8 cellular contexts compared by ENCODE assay signal in the genomic region with DNA sequence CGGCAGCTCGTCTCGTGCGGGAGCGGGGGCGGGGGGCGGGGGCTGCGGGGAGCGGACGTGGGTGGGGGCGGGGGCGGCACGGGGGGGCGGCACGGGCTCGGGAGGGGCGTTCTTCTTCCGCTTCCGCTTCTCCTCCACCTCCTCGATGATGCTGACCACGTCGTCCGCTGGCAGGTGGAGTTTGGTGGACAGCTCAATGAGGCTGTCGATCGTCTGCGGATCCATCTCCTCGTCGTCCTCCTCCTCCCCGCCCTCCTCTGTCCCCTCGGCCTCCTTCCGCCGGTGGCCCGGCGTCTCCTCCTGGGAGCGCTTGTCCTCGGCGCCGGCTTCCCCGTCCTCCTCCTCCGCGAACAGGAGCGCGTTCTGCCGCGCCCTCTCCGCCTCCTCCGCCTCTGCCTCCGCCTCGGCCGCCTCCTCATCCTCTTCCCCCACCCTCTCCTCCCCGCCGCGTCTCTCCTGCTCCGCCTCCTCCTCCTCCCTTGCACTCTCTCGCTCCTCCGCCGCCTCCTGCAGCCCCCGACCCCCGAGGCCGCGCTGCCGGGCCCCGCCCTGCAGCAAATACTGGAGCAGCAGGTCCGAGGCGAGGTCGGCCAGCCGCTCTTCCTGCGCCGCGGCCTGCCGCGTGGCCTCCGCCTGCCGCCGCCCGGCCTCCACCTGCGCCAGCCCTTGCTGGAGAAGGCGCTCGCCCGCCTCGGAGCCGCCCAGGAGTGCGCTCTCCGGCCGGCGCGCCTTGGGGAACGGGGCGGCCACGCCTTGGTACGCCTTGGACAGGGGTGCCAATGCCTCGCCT. TPM values are rescaled to one million over a fixed set of nuclear protein-coding genes. Genes with fewer than 3 reads are reported as not detected.
DNase-seq lines count a peak whose midpoint lies in the region; ATAC-seq and TF ChIP-seq lines count a peak whose summit lies in the region.

No MANE protein-coding gene starts in this region.

- H3K4me3 ChIP-seq in LNCaP clone FGC (ENCODE audit: low read depth, low read length) (peak overlapping the region; percentile 51), fibroblast of mammary gland (ENCODE audit: control insufficient read depth, low read depth, low read length) (peak overlapping the region; percentile 25), gastrocnemius medialis (peak overlapping the region; percentile 34 to 40 (median 34))

- peak overlapping the region; percentile 76 for H3K4me3 Mint-ChIP-seq in T-helper 2 cell treated with Interferon-gamma antibody and Interleukin-4, amounts not matched to agents 5 μg/mL and 100 μg/mL, for 36 hours

- H3K4me1 ChIP-seq in gastrocnemius medialis = peaks cover 12 to 18% of the 10 kb centered on the region in 2 donors

- no peak overlapping the region for H3K27ac ChIP-seq in gastrocnemius medialis

- H3K27ac Mint-ChIP-seq in T-helper 2 cell treated with Interferon-gamma antibody and Interleukin-4, amounts not matched to agents 5 μg/mL and 100 μg/mL, for 36 hours = no peak overlapping the region

- peaks cover 22% of the 10 kb centered on the region for H3K4me1 Mint-ChIP-seq in T-helper 2 cell treated with Interferon-gamma antibody and Interleukin-4, amounts not matched to agents 5 μg/mL and 100 μg/mL, for 36 hours (ENCODE audit: low read depth)

- peak; percentile 45 for DNase-seq in NCI-H1436 (lab: John Stamatoyannopoulos, UW)
- no peak for DNase-seq in NCI-H1436 treated with DMSO at 0.1 percent for 48 hours (lab: John Stamatoyannopoulos, UW)
- no peak for DNase-seq in LNCaP clone FGC (ENCODE audit: low read depth)
- peak; percentile 30 for DNase-seq in T-helper 2 cell treated with Interferon-gamma antibody and Interleukin-4, amounts not matched to agents 5 μg/mL and 100 μg/mL, for 36 hours (ENCODE audit: low spot score)
- no peak for DNase-seq in fibroblast of mammary gland (ENCODE audit: low read depth)
- DNase-seq in gastrocnemius medialis = no peak

- H3K36me3 Mint-ChIP-seq in T-helper 2 cell treated with Interferon-gamma antibody and Interleukin-4, amounts not matched to agents 5 μg/mL and 100 μg/mL, for 36 hours (ENCODE audit: low read depth) = peaks cover 5% of the 10 kb centered on the region

- no peaks in the 10 kb centered on the region for H3K9me3 Mint-ChIP-seq in T-helper 2 cell treated with Interferon-gamma antibody and Interleukin-4, amounts not matched to agents 5 μg/mL and 100 μg/mL, for 36 hours

- H3K27me3 Mint-ChIP-seq in T-helper 2 cell treated with Interferon-gamma antibody and Interleukin-4, amounts not matched to agents 5 μg/mL and 100 μg/mL, for 36 hours (ENCODE audit: low read depth) = peaks cover 45% of the 10 kb centered on the region

- peaks cover 0 to 10% of the 10 kb centered on the region in 2 donors for H3K36me3 ChIP-seq in gastrocnemius medialis

- in situ Hi-C loops in gastrocnemius medialis (cut with MboI; ENCODE audit: low sequenced_read_pairs in 4 of 4) = no loop called here

- no peak for TF ChIP-seq CTCF in LNCaP clone FGC (IDR thresholded peaks at IDR 0.05; ENCODE audit: control insufficient read depth, extremely low read depth, insufficient read depth)
- TF ChIP-seq CTCF in fibroblast of mammary gland (conservative IDR thresholded peaks at IDR 0.05; ENCODE audit: control insufficient read depth, insufficient read depth, low read depth, low read length) = no peak
- no peak for TF ChIP-seq CTCF in gastrocnemius medialis (IDR thresholded peaks at IDR 0.05 in 4 of 5, conservative IDR thresholded peaks at IDR 0.05 in 1 of 5)

- peaks cover 60 to 72% (median 62%) of the 10 kb centered on the region in 3 donors for H3K27me3 ChIP-seq in gastrocnemius medialis

- intact Hi-C loops in gastrocnemius medialis (cut with DNase I; ENCODE audit: low total_unique reads) = no loop called here

- TF ChIP-seq POLR2A in gastrocnemius medialis (IDR thresholded peaks at IDR 0.05) = no peak

- no peak for ATAC-seq in gastrocnemius medialis
- no peak for ATAC-seq in HG03520 (IDR thresholded peaks at IDR 0.05; ENCODE audit: unreplicated experiment)
- ATAC-seq in HG03039 (IDR thresholded peaks at IDR 0.05; ENCODE audit: unreplicated experiment) = no peak

- no peaks in the 10 kb centered on the region for H3K9me3 ChIP-seq in gastrocnemius medialis

RNA-seq across cellular contexts. Expression of gene VGF, which starts 1.9 kb away (rescaled TPM):
- not detected for total RNA-seq in gastrocnemius medialis

RNA-seq across cellular contexts. Expression of gene AP1S1, which starts 9.2 kb away (rescaled TPM):
- total RNA-seq in gastrocnemius medialis = 10 to 100 TPM in 3 of 4 donors, 1 to 10 TPM in 1; 5.5 to 24.4 (median 15.6) TPM

RNA-seq across cellular contexts. Expression of gene NAT16, which starts 16.6 kb away (rescaled TPM):
- total RNA-seq in gastrocnemius medialis = not detected

RNA-seq across cellular contexts. Expression of gene SERPINE1, which starts 36.6 kb away (rescaled TPM):
- total RNA-seq in gastrocnemius medialis = 10 to 100 TPM in 3 of 4 donors, 1 to 10 TPM in 1; 5.9 to 21.7 (median 12.3) TPM

RNA-seq across cellular contexts. Expression of gene MOGAT3, which starts 37.4 kb away (rescaled TPM):
- not detected for total RNA-seq in gastrocnemius medialis

Comparison
In these comparisons a context has a peak if more than half of its experiments do, and no peak if none do; other contexts are left out.
1. DNase-seq: peak in NCI-H1436 (single experiment) and T-helper 2 cell treated with Interferon-gamma antibody and Interleukin-4, amounts not matched to agents 5 μg/mL and 100 μg/mL, for 36 hours (single experiment); none in NCI-H1436 treated with DMSO at 0.1 percent for 48 hours (single experiment), LNCaP clone FGC (single experiment), fibroblast of mammary gland (single experiment) and gastrocnemius medialis (0 of 2).
2. Peak in every context shown above with its lines, with median percentiles within 50 percentile points of each other: H3K4me3 ChIP-seq.